In genomic region chr18:79809482-79810192, GRCh38 we compare ENCODE assay signal across 31 cellular contexts. TPM values are rescaled to one million over a fixed set of nuclear protein-coding genes. Genes with fewer than 3 reads are reported as not detected.
"Had no signal": no experiment of that assay in that cellular context is flagged by ENCODE, and none has a peak within 500 bp of the region (broad histone marks: within the 10 kb centered on the region; RNA-seq: fewer than 3 reads in every experiment).

No MANE protein-coding gene starts in this region.

- H3K27ac ChIP-seq: adrenal gland, body of pancreas, breast epithelium, VCaP had no signal

- H3K4me1 Mint-ChIP-seq: activated CD4-positive, alpha-beta memory T cell treated with anti-CD3 and anti-CD28 coated beads, Interleukin-2, amount 10 ng/mL, durations not matched to agents 7 days and 5 days had no signal

- H3K9me3 ChIP-seq: adrenal gland, body of pancreas, breast epithelium had no signal

- DNase-seq: activated B cell treated with CpG ODN at 0.5 μM for 24 hours; activated CD4-positive, alpha-beta memory T cell treated with anti-CD3 and anti-CD28 coated beads, Interleukin-2, amount 10 ng/mL, durations not matched to agents 7 days and 5 days; activated CD4-positive, alpha-beta T cell treated with anti-CD3 and anti-CD28 coated beads for 4 hours; activated CD4-positive, CD25-positive, alpha-beta regulatory T cell treated with anti-CD3 and anti-CD28 coated beads, Interleukin-2, amount 50 U/mL, for 72 hours; activated CD8-positive, alpha-beta memory T cell treated with anti-CD3 and anti-CD28 coated beads for 24 hours; activated CD8-positive, alpha-beta memory T cell treated with anti-CD3 and anti-CD28 coated beads, Interleukin-2, amount 10 ng/mL, durations not matched to agents 7 days and 5 days; activated CD8-positive, alpha-beta memory T cell treated with anti-CD3 and anti-CD28 coated beads, Interleukin-2, amount 50 U/mL, for 48 hours; activated gamma-delta T cell treated with Interleukin-2 at 50 U/mL for 16 hours; activated naive CD4-positive, alpha-beta T cell treated with anti-CD3 and anti-CD28 coated beads for 36 hours; activated T-cell treated with anti-CD3 and anti-CD28 coated beads, Interleukin-2, amount 50 U/mL, for 48 hours; adrenal gland; body of pancreas; Karpas-422; KBM-7; NCI-H1105; NCI-H1417 treated with DMSO at 0.1 percent for 48 hours; NCI-H187 treated with DMSO at 0.1 percent for 48 hours; NCI-H2081; NCI-H226; NCI-H446 treated with DMSO at 0.1 percent for 48 hours; NCI-H524 treated with DMSO at 0.1 percent for 48 hours; PC-3; Right ventricle myocardium superior; SW 1271; T-helper 1 cell; T-helper 2 cell; T-helper 9 cell had no signal

- H3K27ac Mint-ChIP-seq: activated B cell treated with CpG ODN at 0.5 μM for 24 hours; activated CD4-positive, alpha-beta memory T cell treated with anti-CD3 and anti-CD28 coated beads, Interleukin-2, amount 10 ng/mL, durations not matched to agents 7 days and 5 days; activated CD8-positive, alpha-beta memory T cell treated with anti-CD3 and anti-CD28 coated beads, Interleukin-2, amount 10 ng/mL, durations not matched to agents 7 days and 5 days; activated naive CD4-positive, alpha-beta T cell treated with anti-CD3 and anti-CD28 coated beads for 36 hours had no signal

- H3K27me3 ChIP-seq: adrenal gland, breast epithelium had no signal

- H3K4me3 Mint-ChIP-seq: activated B cell treated with CpG ODN at 0.5 μM for 24 hours; activated CD4-positive, alpha-beta memory T cell treated with anti-CD3 and anti-CD28 coated beads, Interleukin-2, amount 10 ng/mL, durations not matched to agents 7 days and 5 days; activated CD8-positive, alpha-beta memory T cell treated with anti-CD3 and anti-CD28 coated beads, Interleukin-2, amount 10 ng/mL, durations not matched to agents 7 days and 5 days; activated naive CD4-positive, alpha-beta T cell treated with anti-CD3 and anti-CD28 coated beads for 36 hours had no signal

- H3K36me3 Mint-ChIP-seq: activated CD8-positive, alpha-beta memory T cell treated with anti-CD3 and anti-CD28 coated beads, Interleukin-2, amount 10 ng/mL, durations not matched to agents 7 days and 5 days; activated naive CD4-positive, alpha-beta T cell treated with anti-CD3 and anti-CD28 coated beads, Interleukin-2, amount 50 U/mL, for 72 hours had no signal

- ATAC-seq: activated CD8-positive, alpha-beta memory T cell treated with anti-CD3 and anti-CD28 coated beads, Interleukin-2, amount 10 ng/mL, durations not matched to agents 7 days and 5 days; activated naive CD4-positive, alpha-beta T cell treated with anti-CD3 and anti-CD28 coated beads, Interleukin-2, amount 50 U/mL, for 72 hours; body of pancreas; PC-3 had no signal

- H3K9me3 Mint-ChIP-seq: activated B cell treated with CpG ODN at 0.5 μM for 24 hours; activated CD4-positive, alpha-beta memory T cell treated with anti-CD3 and anti-CD28 coated beads, Interleukin-2, amount 10 ng/mL, durations not matched to agents 7 days and 5 days; activated naive CD4-positive, alpha-beta T cell treated with anti-CD3 and anti-CD28 coated beads for 36 hours; activated naive CD4-positive, alpha-beta T cell treated with anti-CD3 and anti-CD28 coated beads, Interleukin-2, amount 50 U/mL, for 72 hours had no signal

- H3K36me3 ChIP-seq: adrenal gland, breast epithelium had no signal

- H3K4me1 ChIP-seq: adrenal gland, body of pancreas, breast epithelium had no signal

- H3K4me3 ChIP-seq: adrenal gland, body of pancreas, breast epithelium had no signal

RNA-seq across cellular contexts. Expression of gene KCNG2, which starts 11.9 kb away (rescaled TPM):
- total RNA-seq: activated B cell treated with CpG ODN at 0.5 μM for 24 hours; activated CD4-positive, alpha-beta memory T cell treated with anti-CD3 and anti-CD28 coated beads, Interleukin-2, amount 10 ng/mL, durations not matched to agents 7 days and 5 days; activated CD8-positive, alpha-beta memory T cell treated with anti-CD3 and anti-CD28 coated beads, Interleukin-2, amount 10 ng/mL, durations not matched to agents 7 days and 5 days; activated naive CD4-positive, alpha-beta T cell treated with anti-CD3 and anti-CD28 coated beads for 36 hours; activated naive CD4-positive, alpha-beta T cell treated with anti-CD3 and anti-CD28 coated beads, Interleukin-2, amount 50 U/mL, for 72 hours; body of pancreas; MCF 10A; PC-3; Right ventricle myocardium superior had no signal
